ENCODE assay signal across 14 cellular contexts in the genomic region with DNA sequence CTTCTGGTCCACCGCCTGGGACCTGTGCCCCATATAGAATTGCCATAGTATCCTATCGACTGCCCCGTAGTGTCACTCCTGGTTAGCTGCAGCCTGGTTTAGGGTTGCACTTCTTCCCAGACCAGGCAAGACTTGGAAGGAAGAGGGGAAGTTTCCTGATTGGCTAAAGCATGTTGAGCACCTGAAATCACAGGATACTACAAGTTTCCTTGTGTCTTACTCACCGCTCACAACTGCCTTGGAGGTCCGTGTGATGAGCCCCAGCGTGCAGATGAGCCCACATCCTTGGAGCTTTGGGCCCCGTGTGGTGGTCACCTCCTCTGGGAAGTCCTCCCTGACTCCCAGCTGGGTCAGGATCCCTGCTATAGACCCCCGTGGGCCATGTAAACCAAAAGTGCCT.
"Had no signal": no experiment of that assay in that cellular context is flagged by ENCODE, and none has a peak within 500 bp of the region (broad histone marks: within the 10 kb centered on the region; RNA-seq: fewer than 3 reads in every experiment).

No MANE protein-coding gene starts in this region.

- H3K27me3 Mint-ChIP-seq: activated naive CD4-positive, alpha-beta T cell treated with anti-CD3 and anti-CD28 coated beads, Interleukin-2, amount 10 ng/mL, durations not matched to agents 7 days and 5 days; activated T-cell treated with anti-CD3 and anti-CD28 coated beads, Interleukin-2, amount 50 U/mL, for 24 hours; naive thymus-derived CD8-positive, alpha-beta T cell; stimulated activated naive CD8-positive, alpha-beta T cell treated with anti-CD3 and anti-CD28 coated beads, Interleukin-15, Interleukin-2, amounts not matched to agents 100 ng/mL and 50 ng/mL, for 24 hours had no signal

- H3K9me3 ChIP-seq: gastrocnemius medialis, heart left ventricle, right atrium auricular region, upper lobe of left lung had no signal

- H3K4me3 ChIP-seq: gastrocnemius medialis, heart left ventricle, lung, right atrium auricular region, smooth muscle cell, upper lobe of left lung had no signal

- ATAC-seq: gastrocnemius medialis; heart left ventricle; naive thymus-derived CD8-positive, alpha-beta T cell had no signal

- H3K36me3 ChIP-seq: gastrocnemius medialis, heart left ventricle, right atrium auricular region had no signal

- H3K36me3 Mint-ChIP-seq: activated naive CD4-positive, alpha-beta T cell treated with anti-CD3 and anti-CD28 coated beads, Interleukin-2, amount 10 ng/mL, durations not matched to agents 7 days and 5 days; naive thymus-derived CD8-positive, alpha-beta T cell had no signal

- H3K4me1 Mint-ChIP-seq: activated naive CD4-positive, alpha-beta T cell treated with anti-CD3 and anti-CD28 coated beads, Interleukin-2, amount 10 ng/mL, durations not matched to agents 7 days and 5 days; naive thymus-derived CD8-positive, alpha-beta T cell had no signal

- FAIRE-seq: astrocyte had no signal

- H3K27me3 ChIP-seq: gastrocnemius medialis, heart left ventricle, right atrium auricular region, upper lobe of left lung had no signal

- H3K27ac ChIP-seq: gastrocnemius medialis, heart left ventricle, right atrium auricular region, upper lobe of left lung had no signal

- H3K27ac Mint-ChIP-seq: activated naive CD4-positive, alpha-beta T cell treated with anti-CD3 and anti-CD28 coated beads, Interleukin-2, amount 10 ng/mL, durations not matched to agents 7 days and 5 days; activated T-cell treated with anti-CD3 and anti-CD28 coated beads, Interleukin-2, amount 50 U/mL, for 24 hours; stimulated activated naive CD8-positive, alpha-beta T cell treated with anti-CD3 and anti-CD28 coated beads, Interleukin-15, Interleukin-2, amounts not matched to agents 100 ng/mL and 50 ng/mL, for 24 hours had no signal

- H3K4me3 Mint-ChIP-seq: activated naive CD4-positive, alpha-beta T cell treated with anti-CD3 and anti-CD28 coated beads, Interleukin-2, amount 10 ng/mL, durations not matched to agents 7 days and 5 days; activated T-cell treated with anti-CD3 and anti-CD28 coated beads, Interleukin-2, amount 50 U/mL, for 24 hours; naive thymus-derived CD8-positive, alpha-beta T cell; stimulated activated naive CD8-positive, alpha-beta T cell treated with anti-CD3 and anti-CD28 coated beads, Interleukin-15, Interleukin-2, amounts not matched to agents 100 ng/mL and 50 ng/mL, for 24 hours had no signal

- H3K4me2 ChIP-seq: smooth muscle cell had no signal

- H3K9me3 Mint-ChIP-seq: activated naive CD4-positive, alpha-beta T cell treated with anti-CD3 and anti-CD28 coated beads, Interleukin-2, amount 10 ng/mL, durations not matched to agents 7 days and 5 days; activated T-cell treated with anti-CD3 and anti-CD28 coated beads, Interleukin-2, amount 50 U/mL, for 24 hours; naive thymus-derived CD8-positive, alpha-beta T cell; stimulated activated naive CD8-positive, alpha-beta T cell treated with anti-CD3 and anti-CD28 coated beads, Interleukin-15, Interleukin-2, amounts not matched to agents 100 ng/mL and 50 ng/mL, for 24 hours had no signal

- DNase-seq: activated CD4-positive, alpha-beta T cell treated with anti-CD3 and anti-CD28 coated beads, Interleukin-2, amount 50 U/mL, for 48 hours; activated naive CD4-positive, alpha-beta T cell treated with anti-CD3 and anti-CD28 coated beads, Interleukin-2, amount 10 ng/mL, durations not matched to agents 7 days and 5 days; activated T-cell treated with anti-CD3 and anti-CD28 coated beads, Interleukin-2, amount 50 U/mL, for 24 hours; gastrocnemius medialis; heart left ventricle; left colon; naive thymus-derived CD8-positive, alpha-beta T cell; nucleus accumbens had no signal
